11 cellular contexts compared by ENCODE assay signal in the genomic region with DNA sequence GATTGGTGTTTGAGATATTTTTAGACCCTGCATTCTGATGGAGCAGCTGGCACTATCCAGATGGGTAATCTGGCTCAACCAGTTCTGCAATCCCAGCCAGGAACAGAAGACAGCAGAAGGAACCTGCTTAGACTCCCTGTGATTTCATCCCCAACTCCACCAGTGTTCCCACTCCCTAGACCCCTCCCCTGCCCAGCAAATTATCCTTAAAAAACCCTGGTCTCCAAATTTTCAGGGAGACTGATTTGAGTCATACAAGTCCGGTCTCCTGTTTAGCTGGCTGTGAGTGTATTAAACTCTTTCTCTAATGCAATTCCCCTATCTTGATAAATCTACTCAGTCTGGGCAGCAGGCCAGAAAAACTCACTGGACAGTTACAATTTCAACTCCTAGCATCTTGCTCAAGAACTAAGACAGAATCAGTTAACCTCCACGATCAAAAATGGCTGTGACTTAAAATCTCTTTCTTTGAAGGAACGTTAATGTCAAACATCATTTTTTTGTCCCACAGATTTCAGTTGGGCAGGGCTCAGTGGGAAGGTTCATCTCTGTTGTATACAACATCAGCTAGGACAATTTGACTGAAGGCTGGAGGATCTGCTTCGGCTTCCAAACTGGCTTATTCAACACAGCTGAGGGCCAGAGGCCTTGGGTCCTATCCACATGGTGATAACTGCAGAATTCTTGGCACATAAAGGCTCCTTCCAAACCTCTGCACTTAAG. TPM values are rescaled to one million over a fixed set of nuclear protein-coding genes. Genes with fewer than 3 reads are reported as not detected.
DNase-seq lines count a peak whose midpoint lies in the region; ATAC-seq and TF ChIP-seq lines count a peak whose summit lies in the region.
"Had no signal": no experiment of that assay in that cellular context is flagged by ENCODE, and none has a peak within 500 bp of the region (broad histone marks: within the 10 kb centered on the region; RNA-seq: fewer than 3 reads in every experiment).

No MANE protein-coding gene starts in this region.

- no peaks in the 10 kb centered on the region for H4K20me1 ChIP-seq in PC-3 (ENCODE audit: low read length)

- no peak overlapping the region for H2AFZ ChIP-seq in PC-3 (ENCODE audit: low read length)

- ATAC-seq in PC-3 (no peak), natural killer cell (no peak)

- H3K9me3 ChIP-seq in PC-3 (ENCODE audit: low read length): no peaks in the 10 kb centered on the region; the same call in 1 of the 2 replicates

- no peaks in the 10 kb centered on the region for H3K79me2 ChIP-seq in PC-3 (ENCODE audit: low read length)

- no peak overlapping the region for H3K27ac Mint-ChIP-seq in natural killer cell
- H3K27ac Mint-ChIP-seq: H9 had no signal

- peaks cover 7% of the 10 kb centered on the region; the same call in 1 of the 2 replicates for H3K4me1 ChIP-seq in PC-3 (ENCODE audit: insufficient read depth, low read length)

- H3K36me3 Mint-ChIP-seq in natural killer cell: no peaks in the 10 kb centered on the region

- H3K27ac ChIP-seq in PC-3 (ENCODE audit: low read length): no peak overlapping the region
- H3K27ac ChIP-seq: left ventricle myocardium inferior had no signal

- H3K4me1 Mint-ChIP-seq in natural killer cell: peaks cover 0 to 4% of the 10 kb centered on the region in 2 donors

- DNase-seq in GM04504 (ENCODE audit: low read depth) (peak; percentile 29), PC-3 (peak; percentile 55), erythroblast (lab: John Stamatoyannopoulos, UW) (peak; percentile 40 to 49), retinal pigment epithelial cell (ENCODE audit: low read depth) (peak; percentile 14), natural killer cell (no peak), NCI-H748 (lab: John Stamatoyannopoulos, UW; ENCODE audit: unreplicated experiment) (no peak)
- no peak for DNase-seq in stimulated activated CD4-positive, alpha-beta T cell treated with anti-CD3 and anti-CD28 coated beads, Interleukin-2, amount 100 ng/mL, for 24 hours
- DNase-seq: activated CD4-positive, alpha-beta T cell treated with anti-CD3 and anti-CD28 coated beads, Interleukin-2, amount 50 U/mL, for 48 hours; H9; left ventricle myocardium inferior; NCI-H2081 had no signal

- intact Hi-C loops in PC-3 (cut with micrococcal nuclease): no loop called here
- intact Hi-C loops in natural killer cell (cut with micrococcal nuclease): no loop called here

- CTCF ChIA-PET in PC-3 (lab: Charles Lee): interaction anchor here (0.7 kb wide), 1 partner anchor 81 kb away, joined by 4 read pairs; no protein-coding TSS in a partner anchor

- BruUV-seq in PC-3 (replicated peaks; lab: Mats Ljungman, UMichigan): no TSS peak

- H3K9me3 Mint-ChIP-seq in natural killer cell: no peaks in the 10 kb centered on the region

- H3K27me3 ChIP-seq in PC-3 (ENCODE audit: low read length): no peaks in the 10 kb centered on the region

- no peak for TF ChIP-seq CTCF in PC-3 (conservative IDR thresholded peaks at IDR 0.05; ENCODE audit: low read depth, low read length)
- TF ChIP-seq CTCF in retinal pigment epithelial cell (conservative IDR thresholded peaks at IDR 0.05; ENCODE audit: low read depth, low read length): no peak
- no peak for TF ChIP-seq CTCF in natural killer cell (IDR thresholded peaks at IDR 0.05)

- no peaks in the 10 kb centered on the region for H3K27me3 Mint-ChIP-seq in natural killer cell (ENCODE audit: low read depth in 2 of 2)

- peak overlapping the region; percentile 20 for H3K4me2 ChIP-seq in PC-3 (ENCODE audit: low read length)

- H3F3A ChIP-seq in PC-3 (ENCODE audit: low read length, unreplicated experiment): no peaks in the 10 kb centered on the region

- H3K36me3 ChIP-seq in PC-3 (ENCODE audit: low read depth, low read length): no peaks in the 10 kb centered on the region
- H3K36me3 ChIP-seq: left ventricle myocardium inferior had no signal

- no peak overlapping the region for H3K9ac ChIP-seq in PC-3 (ENCODE audit: low read length)

- no peak overlapping the region for H3K4me3 Mint-ChIP-seq in natural killer cell
- H3K4me3 Mint-ChIP-seq: H9 had no signal

- H3K4me3 ChIP-seq in PC-3 (ENCODE audit: low read length) (no peak overlapping the region), retinal pigment epithelial cell (ENCODE audit: low read length) (no peak overlapping the region)
- H3K4me3 ChIP-seq: left ventricle myocardium inferior had no signal

- TF ChIP-seq POLR2A in erythroblast (IDR thresholded peaks at IDR 0.05; ENCODE audit: low read length): no peak

- no peaks in the 10 kb centered on the region for H3K9me2 ChIP-seq in PC-3 (replicated peaks; ENCODE audit: low read length)

- POLR2A ChIA-PET in PC-3 (lab: Charles Lee; ENCODE audit: unreplicated experiment): no interaction called here

RNA-seq across cellular contexts. Expression of a gene that starts 4.9 kb away (rescaled TPM):
- 13.8 and 14.2 TPM in 2 replicates for total RNA-seq in PC-3 (2014; rRNA removed)
- total RNA-seq in natural killer cell: 100 to 1,000 TPM; 140 to 222 (median 175) TPM

Comparison
In these comparisons a context has a peak if more than half of its experiments do, and no peak if none do; other contexts are left out.
1. DNase-seq: peak in GM04504 (single experiment), PC-3 (single experiment), erythroblast (2 of 2) and retinal pigment epithelial cell (single experiment); none in stimulated activated CD4-positive, alpha-beta T cell treated with anti-CD3 and anti-CD28 coated beads, Interleukin-2, amount 100 ng/mL, for 24 hours (0 of 2), natural killer cell (single experiment) and NCI-H748 (single experiment).